Comparison of ENCODE assay signal across 23 cellular contexts in genomic region chr18:1133541-1133940, GRCh38.
DNase-seq lines count a peak whose midpoint lies in the region; ATAC-seq and TF ChIP-seq lines count a peak whose summit lies in the region.
"Had no signal": no experiment of that assay in that cellular context is flagged by ENCODE, and none has a peak within 500 bp of the region (broad histone marks: within the 10 kb centered on the region; RNA-seq: fewer than 3 reads in every experiment).

No MANE protein-coding gene starts in this region.

- H3K4me1 ChIP-seq in osteoblast (ENCODE audit: insufficient read depth, low read length), result no peaks in the 10 kb centered on the region

- H2AFZ ChIP-seq in osteoblast (ENCODE audit: low read length), result no peak overlapping the region
- H2AFZ ChIP-seq: GM23248 had no signal

- DNase-seq in NCI-H2196 (lab: John Stamatoyannopoulos, UW; ENCODE audit: unreplicated experiment) (peak; percentile 15), NCI-H2196 treated with DMSO at 0.1 percent for 48 hours (lab: John Stamatoyannopoulos, UW; ENCODE audit: unreplicated experiment) (no peak), NCI-H2171 treated with DMSO at 0.1 percent for 48 hours (lab: John Stamatoyannopoulos, UW) (peak; percentile 46), iPS-NIHi11 (ENCODE audit: low spot score) (peak; percentile 10), osteoblast (ENCODE audit: insufficient read length, low spot score, missing footprints) (peak; percentile 2), NCI-H1436 treated with DMSO at 0.1 percent for 48 hours (lab: John Stamatoyannopoulos, UW) (no peak), NCI-H524 treated with DMSO at 0.1 percent for 48 hours (lab: John Stamatoyannopoulos, UW) (no peak)
- DNase-seq: AML-193; C1 segment of cervical spinal cord; Calu3; CD8-positive, alpha-beta T cell; DMS153; GM23248; HCEC 1CT; NCI-H1930; NCI-H82; PC-3; SHP77 treated with DMSO at 0.1 percent for 48 hours; SW 1271 had no signal

- no peak for ATAC-seq in GM18511 (IDR thresholded peaks at IDR 0.05; ENCODE audit: unreplicated experiment)
- ATAC-seq: CD8-positive, alpha-beta T cell; PC-3 had no signal

- H3K79me2 ChIP-seq in osteoblast (ENCODE audit: insufficient read depth, low read length), result no peaks in the 10 kb centered on the region

- H3K36me3 ChIP-seq in osteoblast (ENCODE audit: insufficient read depth, low read length), result no peaks in the 10 kb centered on the region

- TF ChIP-seq CTCF in osteoblast (IDR thresholded peaks at IDR 0.05; ENCODE audit: extremely low read depth, low read depth, low read length), result no peak

- no peaks in the 10 kb centered on the region for H3K9me3 ChIP-seq in osteoblast (ENCODE audit: low read depth, low read length)

- no peak overlapping the region for H3K4me3 ChIP-seq in osteoblast (ENCODE audit: insufficient read depth, low read length)
- H3K4me3 ChIP-seq: GM23248, SK-N-MC had no signal

- H3K27me3 ChIP-seq in osteoblast (ENCODE audit: insufficient read depth, low read length), result no peaks in the 10 kb centered on the region

- no peak overlapping the region for H3K4me2 ChIP-seq in osteoblast (ENCODE audit: insufficient read depth, low read length)
- H3K4me2 ChIP-seq: KMS-11 had no signal

- H4K20me1 ChIP-seq in osteoblast (ENCODE audit: insufficient read depth, low read length), result no peaks in the 10 kb centered on the region

- no peak overlapping the region for H3K27ac ChIP-seq in osteoblast (ENCODE audit: low read depth, low read length)
- H3K27ac ChIP-seq: GM23248, KMS-11, RWPE1, SK-N-MC had no signal

Comparison
In these comparisons a context has a peak if more than half of its experiments do, and no peak if none do; other contexts are left out.
1. DNase-seq: peak in NCI-H2196 (single experiment), NCI-H2171 treated with DMSO at 0.1 percent for 48 hours (single experiment), iPS-NIHi11 (single experiment) and osteoblast (single experiment); none in NCI-H2196 treated with DMSO at 0.1 percent for 48 hours (single experiment), NCI-H1436 treated with DMSO at 0.1 percent for 48 hours (single experiment) and NCI-H524 treated with DMSO at 0.1 percent for 48 hours (single experiment).